In the genomic region with DNA sequence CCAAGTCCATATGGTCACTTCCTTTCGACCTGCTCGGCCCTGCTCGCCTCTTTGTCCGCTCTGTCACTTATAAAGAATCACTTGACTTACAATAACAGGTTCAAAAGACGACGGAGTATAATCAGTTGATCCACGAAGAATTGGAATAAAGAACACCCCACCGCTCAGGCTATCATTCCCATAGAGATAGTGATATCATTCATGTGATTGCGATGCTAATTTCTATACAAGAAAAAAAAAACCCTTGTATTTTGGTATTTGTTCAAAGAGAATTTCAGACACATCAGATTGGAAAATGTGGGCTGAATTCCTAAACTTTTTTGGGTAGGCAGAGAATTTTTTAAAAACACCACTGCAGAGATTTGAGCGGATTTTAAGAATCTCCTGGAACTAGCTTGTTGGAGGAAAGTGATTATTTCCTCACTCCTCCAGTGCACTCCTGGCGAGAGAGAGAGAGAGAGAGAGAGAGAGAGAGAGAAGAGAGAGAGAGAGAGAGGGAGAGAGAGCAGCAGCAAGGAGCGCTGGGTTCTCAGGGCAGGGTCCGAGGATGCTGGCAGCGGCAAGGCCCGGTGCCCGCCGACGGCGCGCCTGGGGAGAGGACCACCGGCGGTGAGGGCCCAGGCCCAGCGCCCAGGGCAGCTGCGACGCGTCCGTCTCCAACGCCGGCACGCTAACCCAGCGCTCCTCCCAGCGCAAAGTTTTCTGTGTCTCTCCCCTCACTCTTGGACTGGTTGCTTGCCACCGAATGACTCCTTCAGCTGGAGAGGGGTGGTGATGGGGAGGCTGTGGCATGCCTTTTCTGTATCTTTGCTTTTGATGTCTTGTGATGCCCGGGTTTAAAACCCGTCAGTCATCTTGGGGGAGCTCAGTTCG, we compare ENCODE assay signal across 1 cellular context.
TF ChIP-seq lines count a peak whose summit lies in the region.

No MANE protein-coding gene starts in this region.

TF ChIP-seq in GM12878, 131 proteins besides CTCF, POLR2A, EP300 and RAD21 (continued from another document):
- peak; percentile 8 for TF ChIP-seq SUZ12 (IDR thresholded peaks at IDR 0.05; ENCODE audit: unreplicated experiment)
- TF ChIP-seq RBBP5 (conservative IDR thresholded peaks at IDR 0.05), result no peak
